28 cellular contexts compared by ENCODE assay signal in genomic region chr18:51955136-51955535, GRCh38.
"Had no signal": no experiment of that assay in that cellular context is flagged by ENCODE, and none has a peak within 500 bp of the region (broad histone marks: within the 10 kb centered on the region; RNA-seq: fewer than 3 reads in every experiment).

No MANE protein-coding gene starts in this region.

- H3K4me3 ChIP-seq: colonic mucosa, esophagus squamous epithelium, gastrocnemius medialis, heart right ventricle, left lung, lower lobe of right lung, mucosa of descending colon had no signal

- H3K4me3 Mint-ChIP-seq: dendritic cell treated with granulocyte-macrophage colony-stimulating factor and Interleukin-4, amounts not matched to agents 40 ng/mL and 50 ng/mL, for 4 days; effector memory CD8-positive, alpha-beta T cell; endodermal cell; immature natural killer cell; mesothelial cell of epicardium had no signal

- H3K36me3 ChIP-seq: colonic mucosa, esophagus squamous epithelium, gastrocnemius medialis, heart right ventricle, left lung, lower lobe of right lung had no signal

- FAIRE-seq: endometrium had no signal

- H3K4me1 Mint-ChIP-seq: endodermal cell, immature natural killer cell, mesothelial cell of epicardium, naive B cell had no signal

- H3K4me1 ChIP-seq: colonic mucosa, esophagus squamous epithelium, gastrocnemius medialis, heart right ventricle, left lung, lower lobe of right lung had no signal

- H3K9me3 ChIP-seq: colonic mucosa, gastrocnemius medialis, heart right ventricle, lower lobe of right lung, mucosa of descending colon had no signal

- H3K36me3 Mint-ChIP-seq: mesothelial cell of epicardium, naive B cell had no signal

- H3K27ac Mint-ChIP-seq: dendritic cell treated with granulocyte-macrophage colony-stimulating factor and Interleukin-4, amounts not matched to agents 40 ng/mL and 50 ng/mL, for 4 days; effector memory CD8-positive, alpha-beta T cell; endodermal cell; immature natural killer cell; mesothelial cell of epicardium; naive B cell had no signal

- H3K9me3 Mint-ChIP-seq: endodermal cell, mesothelial cell of epicardium had no signal

- ATAC-seq: effector memory CD8-positive, alpha-beta T cell; esophagus mucosa; gastrocnemius medialis; left cardiac atrium; left lung; left ventricle myocardium superior; lower lobe of right lung; mucosa of descending colon had no signal

- H3K27me3 Mint-ChIP-seq: dendritic cell treated with granulocyte-macrophage colony-stimulating factor and Interleukin-4, amounts not matched to agents 40 ng/mL and 50 ng/mL, for 4 days; effector memory CD8-positive, alpha-beta T cell; naive B cell had no signal

- DNase-seq: colonic mucosa; cortex of kidney; effector CD8-positive, alpha-beta T cell; effector memory CD8-positive, alpha-beta T cell; endodermal cell; erythroblast; esophagus squamous epithelium; foreskin fibroblast; foreskin melanocyte; gastrocnemius medialis; glutamatergic neuron; head of caudate nucleus; heart right ventricle; hypothalamus; immature natural killer cell; islet precursor cell; left cardiac atrium; left lung; left ventricle myocardium superior; lower lobe of right lung; mesenchymal stem cell; mucosa of descending colon; naive B cell had no signal

- H3K27me3 ChIP-seq: colonic mucosa, esophagus squamous epithelium, gastrocnemius medialis, heart right ventricle, left lung had no signal

- H3K27ac ChIP-seq: colonic mucosa, epithelial cell of prostate, esophagus squamous epithelium, gastrocnemius medialis, heart right ventricle, left lung, lower lobe of right lung had no signal
